ENCODE assay signal across 7 cellular contexts in genomic region chr11:65779919-65780769, GRCh38. TPM values are rescaled to one million over a fixed set of nuclear protein-coding genes. Genes with fewer than 3 reads are reported as not detected.
DNase-seq lines count a peak whose midpoint lies in the region; ATAC-seq and TF ChIP-seq lines count a peak whose summit lies in the region.

No MANE protein-coding gene starts in this region.

- peak; percentile 100 for TF ChIP-seq CTCF in GM13976 (IDR thresholded peaks at IDR 0.05; ENCODE audit: borderline replicate concordance, control extremely low read depth, extremely low read depth, insufficient read depth, missing control alignments)
- peak; percentile 89 for TF ChIP-seq CTCF in kidney epithelial cell (IDR thresholded peaks at IDR 0.05; ENCODE audit: insufficient read depth, low read length, poor library complexity, severe bottlenecking)

- H3K27me3 ChIP-seq in kidney epithelial cell (ENCODE audit: control insufficient read depth, insufficient read depth, low read length), result no peaks in the 10 kb centered on the region

- DNase-seq in GM13976 (ENCODE audit: low spot score) (peak; percentile 94), NCI-H2171 (lab: John Stamatoyannopoulos, UW) (peak; percentile 58), cerebellar cortex (ENCODE audit: low spot score) (peak; percentile 49), kidney epithelial cell (ENCODE audit: low read depth) (no peak)
- DNase-seq in activated CD4-positive, CD25-positive, alpha-beta regulatory T cell treated with anti-CD3 and anti-CD28 coated beads, Interleukin-2, amount 50 U/mL, for 72 hours, result peak; percentile 88
- DNase-seq in stimulated activated CD4-positive, alpha-beta T cell treated with anti-CD3 and anti-CD28 coated beads, Interleukin-15, amount 100 ng/mL, for 24 hours, result peak; percentile 90

- ATAC-seq in HG02763 (IDR thresholded peaks at IDR 0.05; ENCODE audit: unreplicated experiment), result peak; percentile 32

- in situ Hi-C loops in GM13976 (cut with MboI; ENCODE audit: low sequenced_read_pairs, unreplicated experiment), result loop anchor here (10.0 kb wide), 1 partner anchor 45 kb away; no protein-coding TSS in a partner anchor

- peak overlapping the region; percentile 90 for H3K4me3 ChIP-seq in kidney epithelial cell (ENCODE audit: low read depth, low read length)

- H3K36me3 ChIP-seq in kidney epithelial cell (ENCODE audit: control insufficient read depth, insufficient read depth, low read length), result no peaks in the 10 kb centered on the region

RNA-seq across cellular contexts. Expression of gene AP5B1, which starts 0.6 kb away (rescaled TPM):
- total RNA-seq in kidney epithelial cell, result 21.5 and 21.7 TPM in 2 replicates

RNA-seq across cellular contexts. Expression of gene OVOL1, which starts 6.7 kb away (rescaled TPM):
- total RNA-seq in kidney epithelial cell, result 15.8 and 17.8 TPM in 2 replicates

RNA-seq across cellular contexts. Expression of gene SNX32, which starts 53.6 kb away (rescaled TPM):
- 1.4 and 1.9 TPM in 2 replicates for total RNA-seq in kidney epithelial cell

RNA-seq across cellular contexts. Expression of gene RNASEH2C, which starts 59.5 kb away (rescaled TPM):
- total RNA-seq in kidney epithelial cell, result 43.1 and 50.1 TPM in 2 replicates
